Comparison of ENCODE assay signal across 9 cellular contexts in the genomic region with DNA sequence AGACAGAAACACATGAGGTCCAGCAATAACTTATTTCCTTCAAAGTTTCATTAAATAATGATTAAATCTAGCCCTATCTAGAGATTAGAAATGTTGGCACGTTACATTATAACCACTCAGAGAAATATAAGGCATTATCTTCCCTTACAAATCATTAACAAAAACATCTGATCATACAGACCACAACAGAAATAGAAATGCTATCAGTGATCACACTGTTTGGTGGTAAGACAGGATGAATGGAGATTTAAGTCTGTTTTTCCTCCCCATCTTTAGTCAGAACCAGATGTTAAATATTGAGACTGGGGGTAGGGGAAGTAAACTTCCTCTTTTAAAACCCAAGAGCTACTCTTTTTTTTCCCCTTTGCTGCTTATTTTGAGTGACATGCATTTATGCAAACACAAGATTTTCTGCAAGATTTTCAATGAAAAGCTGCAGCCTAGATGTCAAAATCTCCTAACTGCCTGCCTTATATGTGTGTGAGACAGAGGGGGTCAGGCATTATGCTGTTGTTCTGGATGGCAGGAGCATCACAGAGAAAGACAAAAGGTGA.
DNase-seq lines count a peak whose midpoint lies in the region; ATAC-seq lines count a peak whose summit lies in the region.
"Had no signal": no experiment of that assay in that cellular context is flagged by ENCODE, and none has a peak within 500 bp of the region (broad histone marks: within the 10 kb centered on the region; RNA-seq: fewer than 3 reads in every experiment).

No MANE protein-coding gene starts in this region.

- peaks cover 6% of the 10 kb centered on the region for H3K9me3 Mint-ChIP-seq in activated CD4-positive, alpha-beta T cell treated with anti-CD3 and anti-CD28 coated beads for 36 hours (ENCODE audit: low read depth)

- H3K27ac Mint-ChIP-seq in activated CD4-positive, alpha-beta T cell treated with anti-CD3 and anti-CD28 coated beads for 36 hours = no peak overlapping the region

- ATAC-seq in activated CD4-positive, alpha-beta T cell treated with anti-CD3 and anti-CD28 coated beads for 36 hours = peak; percentile 34
- peak; percentile 78 for ATAC-seq in HG03045 (IDR thresholded peaks at IDR 0.05; ENCODE audit: unreplicated experiment)
- ATAC-seq: A549 had no signal

- CTCF ChIA-PET in activated CD4-positive, alpha-beta T cell treated with anti-CD3 and anti-CD28 coated beads for 36 hours (lab: Charles Lee) = no interaction called here

- intact Hi-C loops in activated CD4-positive, alpha-beta T cell treated with anti-CD3 and anti-CD28 coated beads for 36 hours (cut with DNase I, micrococcal nuclease) = no loop called here

- peaks cover 74% of the 10 kb centered on the region for H3K4me1 Mint-ChIP-seq in activated CD4-positive, alpha-beta T cell treated with anti-CD3 and anti-CD28 coated beads for 36 hours

- H3K36me3 Mint-ChIP-seq in activated CD4-positive, alpha-beta T cell treated with anti-CD3 and anti-CD28 coated beads for 36 hours (ENCODE audit: low read depth) = peaks cover 57% of the 10 kb centered on the region

- POLR2A ChIA-PET in activated CD4-positive, alpha-beta T cell treated with anti-CD3 and anti-CD28 coated beads for 36 hours (lab: Charles Lee) = no interaction called here

- no peaks in the 10 kb centered on the region for H3K27me3 Mint-ChIP-seq in activated CD4-positive, alpha-beta T cell treated with anti-CD3 and anti-CD28 coated beads for 36 hours

- DNase-seq in activated CD4-positive, alpha-beta T cell treated with anti-CD3 and anti-CD28 coated beads for 36 hours = no peak
- no peak for DNase-seq in activated CD4-positive, alpha-beta T cell treated with anti-CD3 and anti-CD28 coated beads, Interleukin-2, amount 50 U/mL, for 48 hours
- DNase-seq in SKM-1 (lab: John Stamatoyannopoulos, UW; ENCODE audit: unreplicated experiment) = peak; percentile 35
- DNase-seq in renal cortical epithelial cell (ENCODE audit: low read depth) = peak; percentile 22
- DNase-seq in hypothalamus (lab: John Stamatoyannopoulos, UW) = no peak
- DNase-seq in GM03348 (ENCODE audit: low spot score) = no peak
- DNase-seq in stimulated activated CD4-positive, alpha-beta T cell treated with anti-CD3 and anti-CD28 coated beads, Interleukin-1b, Interleukin-23, amount 100 ng/mL, for 48 hours = no peak

- H3K4me3 Mint-ChIP-seq in activated CD4-positive, alpha-beta T cell treated with anti-CD3 and anti-CD28 coated beads for 36 hours = no peak overlapping the region

Comparison
In these comparisons a context has a peak if more than half of its experiments do, and no peak if none do; other contexts are left out.
1. DNase-seq: peak in SKM-1 (single experiment) and renal cortical epithelial cell (single experiment); none in activated CD4-positive, alpha-beta T cell treated with anti-CD3 and anti-CD28 coated beads for 36 hours (single experiment), activated CD4-positive, alpha-beta T cell treated with anti-CD3 and anti-CD28 coated beads, Interleukin-2, amount 50 U/mL, for 48 hours (0 of 2), hypothalamus (0 of 51), GM03348 (single experiment) and stimulated activated CD4-positive, alpha-beta T cell treated with anti-CD3 and anti-CD28 coated beads, Interleukin-1b, Interleukin-23, amount 100 ng/mL, for 48 hours (single experiment).